ENCODE assay signal across 8 cellular contexts in the genomic region with DNA sequence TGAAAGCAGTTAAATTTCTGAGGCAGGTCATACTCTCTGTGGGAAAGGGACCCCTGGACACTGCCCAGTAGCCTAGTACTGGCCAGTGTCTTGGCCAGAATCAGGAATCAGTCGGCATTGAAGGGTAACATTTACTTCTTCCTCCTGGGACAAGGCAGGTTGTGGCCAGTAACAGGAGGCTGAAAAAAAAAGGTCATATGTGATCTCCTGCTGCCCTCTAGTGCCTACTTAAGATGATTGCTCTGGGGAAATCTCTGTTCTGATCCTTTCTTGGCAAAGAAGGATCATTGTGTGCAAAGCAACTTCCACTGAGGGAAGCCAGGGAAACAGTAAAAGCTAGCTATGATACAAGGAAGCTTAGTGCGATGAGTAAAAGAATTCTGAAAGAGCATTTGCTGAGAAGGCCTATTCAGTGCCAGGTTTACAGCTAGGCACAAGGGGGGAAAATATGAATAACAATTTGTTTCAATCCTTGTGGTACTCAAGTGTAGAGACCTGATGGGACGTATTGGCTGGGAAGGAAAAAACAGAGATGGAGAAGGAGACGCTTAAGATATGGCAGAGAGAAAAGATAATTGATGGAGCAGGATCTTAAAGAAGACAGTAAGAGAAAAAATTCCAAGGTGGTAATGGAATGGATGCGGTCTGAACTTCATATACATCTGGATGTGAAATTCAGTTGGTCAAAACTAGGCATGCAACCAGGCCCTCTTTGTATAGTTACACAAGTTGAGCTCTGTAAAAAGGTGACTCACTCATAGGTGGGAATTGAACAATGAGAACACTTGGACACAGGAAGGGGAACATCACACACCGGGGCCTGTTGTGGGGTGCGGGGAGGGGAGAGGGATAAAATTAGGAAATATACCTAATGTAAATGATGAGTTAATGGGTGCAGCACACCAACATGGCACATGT. TPM values are rescaled to one million over a fixed set of nuclear protein-coding genes. Genes with fewer than 3 reads are reported as not detected.
DNase-seq lines count a peak whose midpoint lies in the region; ATAC-seq, FAIRE-seq and TF ChIP-seq lines count a peak whose summit lies in the region.

No MANE protein-coding gene starts in this region.

- TF ChIP-seq POLR2A in K562 (conservative IDR thresholded peaks at IDR 0.05), result no peak

- peak; percentile 90 for FAIRE-seq in K562 (lab: Jason Lieb, UNC)

- no peaks in the 10 kb centered on the region for H3K79me2 ChIP-seq in K562 (ENCODE audit: control insufficient read depth, insufficient read depth, low read length)

- 3% methylated on average over 5 of the region's 7 CpGs for WGBS in K562 (ENCODE audit: insufficient coverage, low coverage, missing lambda C conversion rate)

- no peaks in the 10 kb centered on the region for H3K27me3 ChIP-seq in K562 (ENCODE audit: control insufficient read depth in 2 of 2, insufficient read depth in 2 of 2, low read length in 2 of 2)

- ATAC-seq in GM19395 (IDR thresholded peaks at IDR 0.05; ENCODE audit: unreplicated experiment), result peak; percentile 90
- ATAC-seq in HG03521 (IDR thresholded peaks at IDR 0.05; ENCODE audit: unreplicated experiment), result peak; percentile 71
- ATAC-seq in K562, result peak; percentile 91

- TF ChIP-seq CTCF in K562 (IDR thresholded peaks at IDR 0.05 in 2 of 3, conservative IDR thresholded peaks at IDR 0.05 in 1 of 3; ENCODE audit: insufficient read depth in 2 of 3, low read depth in 1 of 3, low read length in 3 of 3), result peak; percentile 63 to 83 (median 70)

- no peaks in the 10 kb centered on the region for H3K9me1 ChIP-seq in K562 (ENCODE audit: control insufficient read depth, insufficient read depth, low read length)

- H3K9ac ChIP-seq in K562 (ENCODE audit: insufficient read depth in 1 of 2, low read depth in 2 of 2, low read length in 2 of 2), result no peak overlapping the region

- DNase-seq in DMS79 treated with DMSO at 0.1 percent for 48 hours (lab: John Stamatoyannopoulos, UW) (peak; percentile 77), NCI-H524 treated with DMSO at 0.1 percent for 48 hours (lab: John Stamatoyannopoulos, UW) (peak; percentile 14), K562 (ENCODE audit: extremely low read depth in 1 of 4, low spot score in 3 of 4) (peak; percentile 47 to 62 (median 54)), iPS DF 4.7 (ENCODE audit: extremely low read depth, low spot score) (peak; percentile 49), smooth muscle cell of the brain vasculature (ENCODE audit: low read depth, low spot score) (peak; percentile 40)
- no peak for DNase-seq in activated CD4-positive, alpha-beta T cell treated with anti-CD3 and anti-CD28 coated beads for 48 hours

- CTCF ChIA-PET in K562 (lab: Yijun Ruan, JAX; ENCODE audit: low intra/inter-chr PET ratio), result interaction anchor here (0.7 to 2.6 kb wide), 4 partner anchors 72 to 1070 kb away, joined by 3 to 19 read pairs (median 8); no protein-coding TSS in a partner anchor

- TF ChIP-seq EP300 in K562 (IDR thresholded peaks at IDR 0.05; ENCODE audit: low read length), result no peak

- H2AFZ ChIP-seq in K562 (ENCODE audit: low read depth, low read length), result no peak overlapping the region

- no peaks in the 10 kb centered on the region for H3K9me3 ChIP-seq in K562 (replicated peaks; ENCODE audit: control insufficient read depth, insufficient read depth, low read depth, low read length)

- intact Hi-C loops in K562 (cut with micrococcal nuclease), result loop anchor here (1.0 to 5.0 kb wide), 3 partner anchors 72 to 1070 kb away; no protein-coding TSS in a partner anchor

- H3K36me3 ChIP-seq in K562 (ENCODE audit: control insufficient read depth, insufficient read depth, low read length), result no peaks in the 10 kb centered on the region

- no TSS peak for BruUV-seq in K562 (replicated peaks; lab: Mats Ljungman, UMichigan)

- no peak overlapping the region for H3K27ac ChIP-seq in K562 (ENCODE audit: extremely low read depth, low read depth, low read length)

- H3K4me1 ChIP-seq in K562 (replicated peaks in 1 of 2; ENCODE audit: control insufficient read depth in 2 of 2, insufficient read depth in 2 of 2, low read length in 2 of 2), result no peaks in the 10 kb centered on the region

- no peak overlapping the region for H3K4me3 ChIP-seq in K562

- POLR2A ChIA-PET in K562 (lab: Yijun Ruan, JAX), result no interaction called here

- in situ Hi-C loops in K562 (cut with MboI), result no loop called here

- no peak overlapping the region for H3K4me2 ChIP-seq in K562 (ENCODE audit: insufficient read depth, low read length)

- no peaks in the 10 kb centered on the region for H4K20me1 ChIP-seq in K562 (replicated peaks; ENCODE audit: control insufficient read depth, insufficient read depth, low read length)

- TF ChIP-seq RAD21 in K562 (CRISPR knock-in tag; conservative IDR thresholded peaks at IDR 0.05 in 1 of 2, IDR thresholded peaks at IDR 0.05 in 1 of 2), result peak; percentile 79 to 80

TF ChIP-seq in K562, 482 proteins besides CTCF, POLR2A, EP300 and RAD21 (continues in another document):
- no peak for TF ChIP-seq SOX6 (IDR thresholded peaks at IDR 0.05)
- no peak for TF ChIP-seq TCF7L2 (IDR thresholded peaks at IDR 0.05; ENCODE audit: low read depth, low read length)
- peak; percentile 46; the same call in 1 of the 2 replicates for TF ChIP-seq SMC3 (conservative IDR thresholded peaks at IDR 0.05; ENCODE audit: insufficient read depth, low read depth, low read length)
- no peak for TF ChIP-seq CBX2 (IDR thresholded peaks at IDR 0.05; ENCODE audit: insufficient read depth, low read length, poor library complexity, severe bottlenecking)
- no peak for TF ChIP-seq ZFP1 (CRISPR knock-in tag; IDR thresholded peaks at IDR 0.05)
- TF ChIP-seq, protein P1, sequence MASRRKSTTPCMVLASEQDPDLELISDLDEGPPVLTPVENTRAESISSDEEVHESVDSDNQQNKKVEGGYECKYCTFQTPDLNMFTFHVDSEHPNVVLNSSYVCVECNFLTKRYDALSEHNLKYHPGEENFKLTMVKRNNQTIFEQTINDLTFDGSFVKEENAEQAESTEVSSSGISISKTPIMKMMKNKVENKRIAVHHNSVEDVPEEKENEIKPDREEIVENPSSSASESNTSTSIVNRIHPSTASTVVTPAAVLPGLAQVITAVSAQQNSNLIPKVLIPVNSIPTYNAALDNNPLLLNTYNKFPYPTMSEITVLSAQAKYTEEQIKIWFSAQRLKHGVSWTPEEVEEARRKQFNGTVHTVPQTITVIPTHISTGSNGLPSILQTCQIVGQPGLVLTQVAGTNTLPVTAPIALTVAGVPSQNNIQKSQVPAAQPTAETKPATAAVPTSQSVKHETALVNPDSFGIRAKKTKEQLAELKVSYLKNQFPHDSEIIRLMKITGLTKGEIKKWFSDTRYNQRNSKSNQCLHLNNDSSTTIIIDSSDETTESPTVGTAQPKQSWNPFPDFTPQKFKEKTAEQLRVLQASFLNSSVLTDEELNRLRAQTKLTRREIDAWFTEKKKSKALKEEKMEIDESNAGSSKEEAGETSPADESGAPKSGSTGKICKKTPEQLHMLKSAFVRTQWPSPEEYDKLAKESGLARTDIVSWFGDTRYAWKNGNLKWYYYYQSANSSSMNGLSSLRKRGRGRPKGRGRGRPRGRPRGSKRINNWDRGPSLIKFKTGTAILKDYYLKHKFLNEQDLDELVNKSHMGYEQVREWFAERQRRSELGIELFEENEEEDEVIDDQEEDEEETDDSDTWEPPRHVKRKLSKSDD (conservative IDR thresholded peaks at IDR 0.05; ENCODE audit: low read length), result no peak
- TF ChIP-seq, protein P2, sequence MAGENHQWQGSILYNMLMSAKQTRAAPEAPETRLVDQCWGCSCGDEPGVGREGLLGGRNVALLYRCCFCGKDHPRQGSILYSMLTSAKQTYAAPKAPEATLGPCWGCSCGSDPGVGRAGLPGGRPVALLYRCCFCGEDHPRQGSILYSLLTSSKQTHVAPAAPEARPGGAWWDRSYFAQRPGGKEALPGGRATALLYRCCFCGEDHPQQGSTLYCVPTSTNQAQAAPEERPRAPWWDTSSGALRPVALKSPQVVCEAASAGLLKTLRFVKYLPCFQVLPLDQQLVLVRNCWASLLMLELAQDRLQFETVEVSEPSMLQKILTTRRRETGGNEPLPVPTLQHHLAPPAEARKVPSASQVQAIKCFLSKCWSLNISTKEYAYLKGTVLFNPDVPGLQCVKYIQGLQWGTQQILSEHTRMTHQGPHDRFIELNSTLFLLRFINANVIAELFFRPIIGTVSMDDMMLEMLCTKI (IDR thresholded peaks at IDR 0.05; ENCODE audit: partially characterized antibody), result no peak
- TF ChIP-seq STAG1 (CRISPR knock-in tag; IDR thresholded peaks at IDR 0.05; ENCODE audit: borderline replicate concordance), result peak; percentile 86; the same call in 1 of the 2 replicates
- no peak for TF ChIP-seq GTF2F1 (IDR thresholded peaks at IDR 0.05; ENCODE audit: low read depth, low read length)
- TF ChIP-seq, protein P3, sequence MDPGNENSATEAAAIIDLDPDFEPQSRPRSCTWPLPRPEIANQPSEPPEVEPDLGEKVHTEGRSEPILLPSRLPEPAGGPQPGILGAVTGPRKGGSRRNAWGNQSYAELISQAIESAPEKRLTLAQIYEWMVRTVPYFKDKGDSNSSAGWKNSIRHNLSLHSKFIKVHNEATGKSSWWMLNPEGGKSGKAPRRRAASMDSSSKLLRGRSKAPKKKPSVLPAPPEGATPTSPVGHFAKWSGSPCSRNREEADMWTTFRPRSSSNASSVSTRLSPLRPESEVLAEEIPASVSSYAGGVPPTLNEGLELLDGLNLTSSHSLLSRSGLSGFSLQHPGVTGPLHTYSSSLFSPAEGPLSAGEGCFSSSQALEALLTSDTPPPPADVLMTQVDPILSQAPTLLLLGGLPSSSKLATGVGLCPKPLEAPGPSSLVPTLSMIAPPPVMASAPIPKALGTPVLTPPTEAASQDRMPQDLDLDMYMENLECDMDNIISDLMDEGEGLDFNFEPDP (CRISPR knock-in tag; IDR thresholded peaks at IDR 0.05), result no peak
- TF ChIP-seq CREM (IDR thresholded peaks at IDR 0.05; ENCODE audit: low read depth), result no peak

RNA-seq across cellular contexts. Expression of a gene that starts 25.8 kb away (rescaled TPM):
- total RNA-seq in K562 (2011; cell fraction: chromatin; rRNA removed; ENCODE audit: low replicate concordance), result 14.2 and 15.9 TPM in 2 replicates
- 10.7 TPM in 2 replicates for total RNA-seq in K562 (2011; cell fraction: nucleolus; rRNA removed)
- total RNA-seq in K562 (2011; cell fraction: nucleoplasm; rRNA removed), result 11.1 and 11.5 TPM in 2 replicates
- total RNA-seq in K562 (2014; rRNA removed) (4.4 and 5.8 TPM in 2 replicates), K562 (2014; rRNA removed; fragmentation: Illumina TruSeq; extraction: Trizol) (3.9 and 4.9 TPM in 2 replicates), K562 (2015; rRNA removed; fragmentation: Illumina TruSeq; extraction: Trizol) (5.8 and 5.9 TPM in 2 replicates), K562 (2021) (8.2 and 9.4 TPM in 2 replicates)
- polyA plus RNA-seq in K562 (2011; rRNA removed) (7.3 and 9.3 TPM in 2 replicates), K562 (2014; fragmentation: Illumina TruSeq; extraction: Trizol) (5.8 and 6.4 TPM in 2 replicates), K562 (2014; fragmentation: Nextera tagmentation; extraction: Ambion mirVana) (1 to 10 TPM; 7.6 to 9.3 TPM), K562 (2014; rRNA removed) (3.5 and 3.6 TPM in 2 replicates)
- polyA plus RNA-seq in K562 (2011; cell fraction: cytosol; rRNA removed), result 6.6 and 7.3 TPM in 2 replicates
- 6.5 and 9.3 TPM in 2 replicates for polyA plus RNA-seq in K562 (2011; cell fraction: nucleus; rRNA removed)
- polyA plus RNA-seq in K562 (2012), result 5.3 and 6.1 TPM in 2 replicates
- polyA minus RNA-seq in K562 (2011; rRNA and poly(A)+ RNA removed), result 13.6 and 18.4 TPM in 2 replicates
- polyA minus RNA-seq in K562 (2011; cell fraction: cytosol; rRNA and poly(A)+ RNA removed), result 4.6 and 6.0 TPM in 2 replicates
- polyA minus RNA-seq in K562 (2011; cell fraction: nucleus; rRNA and poly(A)+ RNA removed), result 8.3 and 10.7 TPM in 2 replicates
